In the genomic region with DNA sequence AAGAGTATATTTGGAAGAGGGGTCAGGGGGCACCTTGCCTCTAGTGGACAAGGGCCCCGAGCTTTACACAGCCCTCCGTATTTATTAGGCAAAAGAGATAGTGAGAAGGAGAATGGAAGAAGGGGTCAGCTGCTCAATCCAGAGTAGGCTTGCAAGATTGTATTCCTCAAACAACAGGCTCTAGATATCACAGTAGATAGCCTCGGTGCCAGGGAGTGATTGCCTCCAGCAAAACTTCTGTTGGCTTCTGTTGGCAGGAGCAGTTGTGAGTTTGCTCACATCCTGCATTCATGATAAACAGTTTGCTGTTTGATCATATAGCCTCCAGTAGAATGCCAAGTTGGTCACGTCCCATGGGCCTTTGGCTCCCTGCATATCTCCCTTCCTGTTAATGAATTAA, we compare ENCODE assay signal across 2 cellular contexts. TPM values are rescaled to one million over a fixed set of nuclear protein-coding genes. Genes with fewer than 3 reads are reported as not detected.
"Had no signal": no experiment of that assay in that cellular context is flagged by ENCODE, and none has a peak within 500 bp of the region (broad histone marks: within the 10 kb centered on the region; RNA-seq: fewer than 3 reads in every experiment).

No MANE protein-coding gene starts in this region.

RNA-seq across cellular contexts. Expression of a gene that starts 46.1 kb away (rescaled TPM):
- total RNA-seq: GM23248, IMR-90 had no signal
- polyA plus RNA-seq: IMR-90 had no signal
